Comparison of ENCODE assay signal across 1 cellular context in genomic region chr18:26511339-26512071, GRCh38.
A peak's percentile ranks its signal among the peaks of the same experiment; 100 is the strongest.
TF ChIP-seq lines count a peak whose summit lies in the region.

No MANE protein-coding gene starts in this region.

TF ChIP-seq in K562, 482 proteins besides CTCF, POLR2A, EP300 and RAD21:
- TF ChIP-seq ZBTB34 (CRISPR knock-in tag; IDR thresholded peaks at IDR 0.05): no peak
- TF ChIP-seq MEIS2 (IDR thresholded peaks at IDR 0.05; ENCODE audit: partially characterized antibody): peak; percentile 12
